Comparison of ENCODE assay signal across 23 cellular contexts in genomic region chr11:11428714-11429113, GRCh38.
DNase-seq lines count a peak whose midpoint lies in the region; ATAC-seq and TF ChIP-seq lines count a peak whose summit lies in the region.
"Had no signal": no experiment of that assay in that cellular context is flagged by ENCODE, and none has a peak within 500 bp of the region (broad histone marks: within the 10 kb centered on the region; RNA-seq: fewer than 3 reads in every experiment).

No MANE protein-coding gene starts in this region.

- H3K4me1 Mint-ChIP-seq in MCF 10A (ENCODE audit: insufficient read depth, unreplicated experiment) (peaks cover 38% of the 10 kb centered on the region), glutamatergic neuron (ENCODE audit: low read depth, unreplicated experiment) (peaks cover 46% of the 10 kb centered on the region)
- H3K4me1 Mint-ChIP-seq: B cell; CD4-positive, alpha-beta memory T cell; CD8-positive, alpha-beta memory T cell had no signal

- H3K9me3 Mint-ChIP-seq in MCF 10A (ENCODE audit: unreplicated experiment) (no peaks in the 10 kb centered on the region), glutamatergic neuron (ENCODE audit: unreplicated experiment) (peaks cover 9% of the 10 kb centered on the region)
- H3K9me3 Mint-ChIP-seq: CD4-positive, alpha-beta memory T cell had no signal

- H3K4me3 Mint-ChIP-seq in MCF 10A (ENCODE audit: unreplicated experiment) (no peak overlapping the region), glutamatergic neuron (ENCODE audit: unreplicated experiment) (no peak overlapping the region)
- H3K4me3 Mint-ChIP-seq: B cell; CD4-positive, alpha-beta memory T cell; CD8-positive, alpha-beta memory T cell had no signal

- no peaks in the 10 kb centered on the region for H3K9me3 ChIP-seq in mammary epithelial cell (replicated peaks; ENCODE audit: insufficient read depth, low read length)
- no peaks in the 10 kb centered on the region for H3K9me3 ChIP-seq in left lung
- H3K9me3 ChIP-seq: A549; BLaER1 treated with 17β-estradiol and CSF1 and Interleukin-3, amounts not matched to agents 10 nM and 100 nM had no signal

- H3K27ac Mint-ChIP-seq in MCF 10A (ENCODE audit: low read depth, unreplicated experiment): peak overlapping the region; percentile 47
- peak overlapping the region; percentile 62 for H3K27ac Mint-ChIP-seq in glutamatergic neuron (ENCODE audit: unreplicated experiment)
- H3K27ac Mint-ChIP-seq: B cell; CD4-positive, alpha-beta memory T cell; CD8-positive, alpha-beta memory T cell had no signal

- H3K4me1 ChIP-seq in mammary epithelial cell (ENCODE audit: insufficient read depth, low read length): peaks cover 27% of the 10 kb centered on the region
- H3K4me1 ChIP-seq in left lung: peaks cover 0 to 12% of the 10 kb centered on the region in 2 donors
- H3K4me1 ChIP-seq: BLaER1 treated with 17β-estradiol and CSF1 and Interleukin-3, amounts not matched to agents 10 nM and 100 nM had no signal

- BruUV-seq in MCF 10A (replicated peaks; lab: Mats Ljungman, UMichigan): no TSS peak
- no TSS peak for BruUV-seq in mammary epithelial cell (replicated peaks; lab: Mats Ljungman, UMichigan)

- no peak overlapping the region for H3K4me3 ChIP-seq in mammary epithelial cell (replicated peaks in 1 of 3; ENCODE audit: insufficient read depth in 1 of 3, low read depth in 2 of 3, low read length in 3 of 3)
- no peak overlapping the region for H3K4me3 ChIP-seq in left lung
- H3K4me3 ChIP-seq: A549; BLaER1 treated with 17β-estradiol and CSF1 and Interleukin-3, amounts not matched to agents 10 nM and 100 nM; GM12878 had no signal

- no peak overlapping the region for H3K9ac ChIP-seq in mammary epithelial cell (ENCODE audit: insufficient read depth, low read length)
- H3K9ac ChIP-seq: BLaER1 treated with 17β-estradiol and CSF1 and Interleukin-3, amounts not matched to agents 10 nM and 100 nM had no signal

- H2AFZ ChIP-seq in mammary epithelial cell (ENCODE audit: low read depth, low read length): no peak overlapping the region

- dilution Hi-C loops in mammary epithelial cell (cut with HindIII; ENCODE audit: low sequenced_read_pairs): loop anchor here (5.0 kb wide), 1 partner anchor 94 kb away; no protein-coding TSS in a partner anchor

- ATAC-seq in left lung: no peak
- ATAC-seq: A549, GM12878 had no signal

- H3K27me3 Mint-ChIP-seq in MCF 10A (ENCODE audit: insufficient read depth, unreplicated experiment) (no peaks in the 10 kb centered on the region), glutamatergic neuron (ENCODE audit: unreplicated experiment) (peaks cover 18% of the 10 kb centered on the region)
- H3K27me3 Mint-ChIP-seq: B cell; CD4-positive, alpha-beta memory T cell had no signal

- H4K20me1 ChIP-seq in mammary epithelial cell (ENCODE audit: insufficient read depth, low read length): no peaks in the 10 kb centered on the region

- no peak overlapping the region for H3K4me2 ChIP-seq in mammary epithelial cell (ENCODE audit: insufficient read depth, low read depth, low read length)
- H3K4me2 ChIP-seq: A549; BLaER1 treated with 17β-estradiol and CSF1 and Interleukin-3, amounts not matched to agents 10 nM and 100 nM had no signal

- H3K27me3 ChIP-seq in mammary epithelial cell (ENCODE audit: insufficient read depth, low read length) (no peaks in the 10 kb centered on the region), left lung (peaks cover 0 to 10% of the 10 kb centered on the region in 2 donors)

- 72% methylated on average over 4 of the region's 4 CpGs for WGBS in mammary epithelial cell (ENCODE audit: low coverage, missing lambda C conversion rate)

- in situ Hi-C loops in mammary epithelial cell (cut with MboI; ENCODE audit: low sequenced_read_pairs in 2 of 2): no loop called here

- H3K27ac ChIP-seq in mammary epithelial cell (ENCODE audit: insufficient read depth, low read depth, low read length) (no peak overlapping the region), left lung (no peak overlapping the region)
- H3K27ac ChIP-seq: 22Rv1; A549; BLaER1 treated with 17β-estradiol and CSF1 and Interleukin-3, amounts not matched to agents 10 nM and 100 nM; C4-2B had no signal

- H3K79me2 ChIP-seq in mammary epithelial cell (ENCODE audit: insufficient read depth, low read length): no peaks in the 10 kb centered on the region

- intact Hi-C loops in MCF 10A (cut with micrococcal nuclease): no loop called here
- intact Hi-C loops in mammary epithelial cell (cut with micrococcal nuclease): no loop called here
- intact Hi-C loops in left lung (cut with DNase I): no loop called here

- CTCF ChIA-PET in MCF 10A (lab: Yijun Ruan, JAX) (interaction anchor here (0.5 to 0.6 kb wide), 2 partner anchors 19 to 522 kb away, joined by 3 read pairs; no protein-coding TSS in a partner anchor), mammary epithelial cell (lab: Charles Lee; ENCODE audit: low non-redundant PET) (no interaction called here)

- peaks cover 6% of the 10 kb centered on the region for H3K36me3 Mint-ChIP-seq in MCF 10A (ENCODE audit: insufficient read depth, unreplicated experiment)
- H3K36me3 Mint-ChIP-seq in glutamatergic neuron (ENCODE audit: unreplicated experiment): peaks cover 5% of the 10 kb centered on the region
- H3K36me3 Mint-ChIP-seq: CD4-positive, alpha-beta memory T cell; CD8-positive, alpha-beta memory T cell had no signal

- POLR2A ChIA-PET in MCF 10A (lab: Yijun Ruan, JAX): no interaction called here

- TF ChIP-seq CTCF in MCF 10A (IDR thresholded peaks at IDR 0.05; ENCODE audit: unreplicated experiment) (no peak), mammary epithelial cell (conservative IDR thresholded peaks at IDR 0.05 in 1 of 2, IDR thresholded peaks at IDR 0.05 in 1 of 2; ENCODE audit: extremely low read depth in 1 of 2, insufficient read depth in 1 of 2, low read depth in 1 of 2, low read length in 2 of 2) (no peak), glutamatergic neuron (IDR thresholded peaks at IDR 0.05; ENCODE audit: partially characterized antibody, unreplicated experiment) (no peak), left lung (IDR thresholded peaks at IDR 0.05) (no peak)

- H3K36me3 ChIP-seq in mammary epithelial cell (ENCODE audit: insufficient read depth, low read length) (no peaks in the 10 kb centered on the region), left lung (peaks cover 0 to 4% of the 10 kb centered on the region in 2 donors)
- H3K36me3 ChIP-seq: BLaER1 treated with 17β-estradiol and CSF1 and Interleukin-3, amounts not matched to agents 10 nM and 100 nM had no signal

- no peak for DNase-seq in MCF 10A (ENCODE audit: unreplicated experiment)
- no peak for DNase-seq in mammary epithelial cell
- no peak for DNase-seq in glutamatergic neuron
- DNase-seq in putamen (ENCODE audit: low spot score): peak; percentile 49
- no peak for DNase-seq in dermis blood vessel endothelial cell
- no peak for DNase-seq in left lung
- DNase-seq: AML-193; CD4-positive, alpha-beta memory T cell; CD8-positive, alpha-beta memory T cell; COR-L47; DMS 273 treated with DMSO at 0.1 percent for 48 hours; DMS153; DMS53; DMS79; DND-41; EL; GDM1 had no signal
